In the genomic region with DNA sequence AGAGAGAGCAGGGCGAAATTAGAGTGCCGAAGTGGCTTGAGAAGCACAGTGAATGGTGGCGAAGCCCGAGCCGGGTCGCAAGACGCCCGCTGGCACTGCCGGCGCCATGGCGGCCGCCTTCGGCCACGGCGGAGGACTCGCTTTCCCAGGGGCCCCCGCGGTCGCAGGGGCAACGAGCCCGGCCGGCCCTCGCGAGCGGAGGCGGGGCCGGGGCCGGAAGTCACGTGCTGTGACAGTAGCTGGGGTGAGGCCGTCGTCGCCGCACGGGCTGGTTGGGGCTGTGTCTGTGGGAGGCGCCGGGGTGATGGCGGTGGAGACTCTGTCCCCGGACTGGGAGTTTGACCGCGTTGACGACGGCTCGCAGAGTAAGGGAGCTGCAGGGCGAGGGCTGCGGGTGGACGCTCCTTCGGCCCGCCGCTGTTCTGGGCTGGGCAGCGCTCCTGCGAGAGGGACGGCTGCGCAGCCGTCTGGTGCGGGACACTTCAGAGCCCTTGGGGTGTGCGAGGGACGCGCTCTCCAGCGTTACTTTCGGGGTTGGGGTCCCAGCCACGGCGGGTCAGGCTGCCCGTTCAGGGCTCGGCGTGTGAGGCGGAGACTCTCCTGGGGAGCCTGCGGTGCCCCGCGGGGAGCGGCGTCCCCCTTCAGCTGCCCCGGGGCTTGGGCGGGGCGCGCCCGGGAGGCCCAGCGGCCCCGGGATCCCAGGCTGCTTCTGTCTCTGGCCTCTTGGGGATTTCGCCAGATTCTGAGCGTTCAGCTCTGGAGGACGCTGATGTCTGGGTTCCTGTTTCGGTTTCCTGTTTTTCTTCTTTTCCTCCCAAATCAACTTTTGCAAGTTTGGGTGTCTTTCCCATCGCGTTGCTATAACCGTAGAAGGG, we compare ENCODE assay signal across 8 cellular contexts. TPM values are rescaled to one million over a fixed set of nuclear protein-coding genes. Genes with fewer than 3 reads are reported as not detected.
DNase-seq lines count a peak whose midpoint lies in the region; ATAC-seq and TF ChIP-seq lines count a peak whose summit lies in the region.

A gene with protein sequence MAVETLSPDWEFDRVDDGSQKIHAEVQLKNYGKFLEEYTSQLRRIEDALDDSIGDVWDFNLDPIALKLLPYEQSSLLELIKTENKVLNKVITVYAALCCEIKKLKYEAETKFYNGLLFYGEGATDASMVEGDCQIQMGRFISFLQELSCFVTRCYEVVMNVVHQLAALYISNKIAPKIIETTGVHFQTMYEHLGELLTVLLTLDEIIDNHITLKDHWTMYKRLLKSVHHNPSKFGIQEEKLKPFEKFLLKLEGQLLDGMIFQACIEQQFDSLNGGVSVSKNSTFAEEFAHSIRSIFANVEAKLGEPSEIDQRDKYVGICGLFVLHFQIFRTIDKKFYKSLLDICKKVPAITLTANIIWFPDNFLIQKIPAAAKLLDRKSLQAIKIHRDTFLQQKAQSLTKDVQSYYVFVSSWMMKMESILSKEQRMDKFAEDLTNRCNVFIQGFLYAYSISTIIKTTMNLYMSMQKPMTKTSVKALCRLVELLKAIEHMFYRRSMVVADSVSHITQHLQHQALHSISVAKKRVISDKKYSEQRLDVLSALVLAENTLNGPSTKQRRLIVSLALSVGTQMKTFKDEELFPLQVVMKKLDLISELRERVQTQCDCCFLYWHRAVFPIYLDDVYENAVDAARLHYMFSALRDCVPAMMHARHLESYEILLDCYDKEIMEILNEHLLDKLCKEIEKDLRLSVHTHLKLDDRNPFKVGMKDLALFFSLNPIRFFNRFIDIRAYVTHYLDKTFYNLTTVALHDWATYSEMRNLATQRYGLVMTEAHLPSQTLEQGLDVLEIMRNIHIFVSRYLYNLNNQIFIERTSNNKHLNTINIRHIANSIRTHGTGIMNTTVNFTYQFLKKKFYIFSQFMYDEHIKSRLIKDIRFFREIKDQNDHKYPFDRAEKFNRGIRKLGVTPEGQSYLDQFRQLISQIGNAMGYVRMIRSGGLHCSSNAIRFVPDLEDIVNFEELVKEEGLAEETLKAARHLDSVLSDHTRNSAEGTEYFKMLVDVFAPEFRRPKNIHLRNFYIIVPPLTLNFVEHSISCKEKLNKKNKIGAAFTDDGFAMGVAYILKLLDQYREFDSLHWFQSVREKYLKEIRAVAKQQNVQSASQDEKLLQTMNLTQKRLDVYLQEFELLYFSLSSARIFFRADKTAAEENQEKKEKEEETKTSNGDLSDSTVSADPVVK (plus strand): TSS at position 235 of the 875 bp plus-strand sequence. CDS start 70 bp downstream, at position 305.

- peak within 1 kb of the TSS; percentile 78 for H2AFZ ChIP-seq in neuron (ENCODE audit: low read depth, low read length)

- CTCF ChIA-PET in HEK293T (lab: Yijun Ruan, JAX): interaction anchor here (0.8 to 0.9 kb wide), 2 partner anchors 170 to 317 kb away, joined by 3 to 9 read pairs; no protein-coding TSS in a partner anchor

- ATAC-seq in foreskin keratinocyte: peak; percentile 95

- TF ChIP-seq CTCF in foreskin keratinocyte (conservative IDR thresholded peaks at IDR 0.05): no peak

- H3K27ac ChIP-seq in SJSA1 (peak within 1 kb of the TSS; percentile 74), foreskin keratinocyte (peak within 1 kb of the TSS; percentile 76), subcutaneous abdominal adipose tissue (ENCODE audit: low read depth, low read length) (peak within 1 kb of the TSS; percentile 91)

- H3K9me3 ChIP-seq in SJSA1 (replicated peaks) (no peaks in the 10 kb centered on the region), neuron (ENCODE audit: low read length) (peaks cover 8% of the 10 kb centered on the region), subcutaneous abdominal adipose tissue (ENCODE audit: control insufficient read depth in 5 of 5, low read length in 5 of 5) (peaks cover 0 to 2% (median 0%) of the 10 kb centered on the region in 5 donors)

- POLR2A ChIA-PET in HEK293T (lab: Yijun Ruan, JAX): interaction anchor here (0.7 to 1.5 kb wide), 9 partner anchors 8 to 104 kb away, joined by 3 to 7 read pairs (median 3); no protein-coding TSS in a partner anchor

- peak within 1 kb of the TSS; percentile 90 for H3K4me3 ChIP-seq in SJSA1
- H3K4me3 ChIP-seq in neuron (ENCODE audit: low read length): peak within 1 kb of the TSS; percentile 97
- peak within 1 kb of the TSS; percentile 79 to 100 (median 94) for H3K4me3 ChIP-seq in subcutaneous abdominal adipose tissue (ENCODE audit: low read depth in 1 of 5, low read length in 5 of 5)

- DNase-seq in GM04503 (ENCODE audit: low read depth): peak; percentile 59
- peak; percentile 96 for DNase-seq in HEK293T (ENCODE audit: extremely low spot score)
- DNase-seq in MV-4-11 (lab: John Stamatoyannopoulos, UW): peak; percentile 87
- DNase-seq in SJSA1 (ENCODE audit: low read depth in 1 of 2, low spot score in 2 of 2): peak; percentile 92
- peak; percentile 78 to 92 (median 83) for DNase-seq in activated naive CD4-positive, alpha-beta T cell (lab: John Stamatoyannopoulos, UW)
- peak; percentile 74 to 83 for DNase-seq in foreskin keratinocyte

- peaks cover 15% of the 10 kb centered on the region for H3K4me1 ChIP-seq in SJSA1 (replicated peaks)
- peaks cover 14% of the 10 kb centered on the region for H3K4me1 ChIP-seq in foreskin keratinocyte
- peaks cover 25% of the 10 kb centered on the region for H3K4me1 ChIP-seq in neuron (ENCODE audit: insufficient read depth, low read length)
- peaks cover 0 to 38% (median 33%) of the 10 kb centered on the region in 5 donors for H3K4me1 ChIP-seq in subcutaneous abdominal adipose tissue (ENCODE audit: control insufficient read depth in 5 of 5, insufficient read depth in 5 of 5, low read length in 5 of 5)

- H3K36me3 ChIP-seq in SJSA1: peaks cover 21% of the 10 kb centered on the region
- H3K36me3 ChIP-seq in neuron (ENCODE audit: insufficient read depth, low read length): peaks cover 10% of the 10 kb centered on the region
- peaks cover 0 to 9% (median 7%) of the 10 kb centered on the region in 5 donors for H3K36me3 ChIP-seq in subcutaneous abdominal adipose tissue (ENCODE audit: control insufficient read depth in 5 of 5, insufficient read depth in 5 of 5, low read length in 5 of 5)

- H3K9ac ChIP-seq in subcutaneous abdominal adipose tissue (ENCODE audit: low read length in 5 of 5): peak within 1 kb of the TSS; percentile 84 to 98 (median 90)

- no peaks in the 10 kb centered on the region; the same call in 1 of the 2 replicates for H3K27me3 ChIP-seq in SJSA1 (replicated peaks)
- no peaks in the 10 kb centered on the region for H3K27me3 ChIP-seq in foreskin keratinocyte
- H3K27me3 ChIP-seq in neuron (ENCODE audit: insufficient read depth, low read length): no peaks in the 10 kb centered on the region
- no peaks in the 10 kb centered on the region for H3K27me3 ChIP-seq in subcutaneous abdominal adipose tissue (ENCODE audit: control insufficient read depth in 5 of 5, insufficient read depth in 4 of 5, low read length in 5 of 5)

TF ChIP-seq in HEK293T, 16 proteins besides CTCF, POLR2A, EP300 and RAD21:
- TF ChIP-seq ELF4 (IDR thresholded peaks at IDR 0.05) (peak; percentile 13; the same call in 1 of the 2 replicates), L3MBTL2 (conservative IDR thresholded peaks at IDR 0.05) (peak; percentile 61; the same call in 1 of the 2 replicates), ZNF384 (IDR thresholded peaks at IDR 0.05) (no peak)

RNA-seq across cellular contexts. Expression of the gene that starts here (rescaled TPM):
- total RNA-seq in SJSA1 (2014; rRNA removed; shearing (Covaris generic)): 58.1 and 70.5 TPM in 2 replicates
- total RNA-seq in foreskin keratinocyte: 41.7 and 42.5 TPM in 2 replicates
- 6.4 and 8.1 TPM in 2 replicates for polyA plus RNA-seq in foreskin keratinocyte

Comparison
In these comparisons a context has a peak if more than half of its experiments do, and no peak if none do; other contexts are left out.
1. Peak in every context shown above with its lines: DNase-seq, ATAC-seq, H3K4me3 ChIP-seq and H3K27ac ChIP-seq.